ENCODE assay signal across 1 cellular context in the genomic region with DNA sequence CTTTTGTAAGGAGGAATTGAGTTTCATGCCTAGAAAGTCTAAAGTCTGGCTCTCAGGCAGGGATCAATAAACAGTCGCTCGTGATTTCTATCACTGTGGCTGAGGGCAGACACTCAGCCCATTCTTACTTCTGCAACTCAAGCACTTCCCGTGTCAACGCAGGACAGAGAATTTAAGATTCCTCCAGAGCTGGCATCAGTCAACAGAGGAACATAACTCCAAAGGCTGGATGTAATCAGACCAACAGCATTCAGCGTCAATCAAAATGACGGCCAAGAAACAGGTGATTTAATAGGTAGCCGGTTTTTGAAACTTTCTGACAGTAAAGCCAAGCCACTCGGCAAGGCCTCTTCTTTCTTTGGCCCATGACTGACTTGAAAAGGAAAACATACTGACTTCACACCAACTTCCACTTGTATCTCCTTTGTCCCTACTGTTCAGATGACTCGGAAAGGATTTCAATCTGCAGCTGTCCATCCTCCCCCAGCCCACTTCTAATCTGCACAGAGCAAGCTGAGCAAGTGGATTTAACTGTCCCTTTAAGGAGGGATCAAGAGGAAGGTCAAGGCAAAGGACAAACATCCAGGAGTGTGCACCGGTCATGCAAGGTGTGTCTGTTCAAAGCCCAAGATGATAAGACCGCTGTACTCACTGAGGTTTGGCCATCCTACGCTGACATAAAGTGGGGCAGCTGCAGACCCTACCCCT.
TF ChIP-seq lines count a peak whose summit lies in the region.

No MANE protein-coding gene starts in this region.

TF ChIP-seq in WTC11, 78 proteins besides CTCF, POLR2A, EP300 and RAD21:
- TF ChIP-seq, protein P1, sequence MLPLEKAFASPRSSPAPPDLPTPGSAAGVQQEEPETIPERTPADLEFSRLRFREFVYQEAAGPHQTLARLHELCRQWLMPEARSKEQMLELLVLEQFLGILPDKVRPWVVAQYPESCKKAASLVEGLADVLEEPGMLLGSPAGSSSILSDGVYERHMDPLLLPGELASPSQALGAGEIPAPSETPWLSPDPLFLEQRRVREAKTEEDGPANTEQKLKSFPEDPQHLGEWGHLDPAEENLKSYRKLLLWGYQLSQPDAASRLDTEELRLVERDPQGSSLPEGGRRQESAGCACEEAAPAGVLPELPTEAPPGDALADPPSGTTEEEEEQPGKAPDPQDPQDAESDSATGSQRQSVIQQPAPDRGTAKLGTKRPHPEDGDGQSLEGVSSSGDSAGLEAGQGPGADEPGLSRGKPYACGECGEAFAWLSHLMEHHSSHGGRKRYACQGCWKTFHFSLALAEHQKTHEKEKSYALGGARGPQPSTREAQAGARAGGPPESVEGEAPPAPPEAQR (CRISPR knock-in tag; IDR thresholded peaks at IDR 0.05), result no peak
- TF ChIP-seq ZNF317 (CRISPR knock-in tag; IDR thresholded peaks at IDR 0.05; ENCODE audit: borderline replicate concordance, low read depth), result no peak
- no peak for TF ChIP-seq CBFB (CRISPR knock-in tag; IDR thresholded peaks at IDR 0.05; ENCODE audit: low read depth)
- TF ChIP-seq NFYB (CRISPR knock-in tag; conservative IDR thresholded peaks at IDR 0.05; ENCODE audit: low read depth), result no peak
- no peak for TF ChIP-seq JAZF1 (CRISPR knock-in tag; IDR thresholded peaks at IDR 0.05)
- TF ChIP-seq, protein P2, sequence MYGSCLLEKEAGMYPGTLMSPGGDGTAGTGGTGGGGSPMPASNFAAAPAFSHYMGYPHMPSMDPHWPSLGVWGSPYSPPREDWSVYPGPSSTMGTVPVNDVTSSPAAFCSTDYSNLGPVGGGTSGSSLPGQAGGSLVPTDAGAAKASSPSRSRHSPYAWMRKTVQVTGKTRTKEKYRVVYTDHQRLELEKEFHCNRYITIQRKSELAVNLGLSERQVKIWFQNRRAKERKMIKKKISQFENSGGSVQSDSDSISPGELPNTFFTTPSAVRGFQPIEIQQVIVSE (CRISPR knock-in tag; IDR thresholded peaks at IDR 0.05; ENCODE audit: borderline replicate concordance), result no peak
- TF ChIP-seq, protein P3, sequence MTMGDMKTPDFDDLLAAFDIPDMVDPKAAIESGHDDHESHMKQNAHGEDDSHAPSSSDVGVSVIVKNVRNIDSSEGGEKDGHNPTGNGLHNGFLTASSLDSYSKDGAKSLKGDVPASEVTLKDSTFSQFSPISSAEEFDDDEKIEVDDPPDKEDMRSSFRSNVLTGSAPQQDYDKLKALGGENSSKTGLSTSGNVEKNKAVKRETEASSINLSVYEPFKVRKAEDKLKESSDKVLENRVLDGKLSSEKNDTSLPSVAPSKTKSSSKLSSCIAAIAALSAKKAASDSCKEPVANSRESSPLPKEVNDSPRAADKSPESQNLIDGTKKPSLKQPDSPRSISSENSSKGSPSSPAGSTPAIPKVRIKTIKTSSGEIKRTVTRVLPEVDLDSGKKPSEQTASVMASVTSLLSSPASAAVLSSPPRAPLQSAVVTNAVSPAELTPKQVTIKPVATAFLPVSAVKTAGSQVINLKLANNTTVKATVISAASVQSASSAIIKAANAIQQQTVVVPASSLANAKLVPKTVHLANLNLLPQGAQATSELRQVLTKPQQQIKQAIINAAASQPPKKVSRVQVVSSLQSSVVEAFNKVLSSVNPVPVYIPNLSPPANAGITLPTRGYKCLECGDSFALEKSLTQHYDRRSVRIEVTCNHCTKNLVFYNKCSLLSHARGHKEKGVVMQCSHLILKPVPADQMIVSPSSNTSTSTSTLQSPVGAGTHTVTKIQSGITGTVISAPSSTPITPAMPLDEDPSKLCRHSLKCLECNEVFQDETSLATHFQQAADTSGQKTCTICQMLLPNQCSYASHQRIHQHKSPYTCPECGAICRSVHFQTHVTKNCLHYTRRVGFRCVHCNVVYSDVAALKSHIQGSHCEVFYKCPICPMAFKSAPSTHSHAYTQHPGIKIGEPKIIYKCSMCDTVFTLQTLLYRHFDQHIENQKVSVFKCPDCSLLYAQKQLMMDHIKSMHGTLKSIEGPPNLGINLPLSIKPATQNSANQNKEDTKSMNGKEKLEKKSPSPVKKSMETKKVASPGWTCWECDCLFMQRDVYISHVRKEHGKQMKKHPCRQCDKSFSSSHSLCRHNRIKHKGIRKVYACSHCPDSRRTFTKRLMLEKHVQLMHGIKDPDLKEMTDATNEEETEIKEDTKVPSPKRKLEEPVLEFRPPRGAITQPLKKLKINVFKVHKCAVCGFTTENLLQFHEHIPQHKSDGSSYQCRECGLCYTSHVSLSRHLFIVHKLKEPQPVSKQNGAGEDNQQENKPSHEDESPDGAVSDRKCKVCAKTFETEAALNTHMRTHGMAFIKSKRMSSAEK (CRISPR knock-in tag; IDR thresholded peaks at IDR 0.05; ENCODE audit: borderline replicate concordance), result no peak
- TF ChIP-seq, protein P4, sequence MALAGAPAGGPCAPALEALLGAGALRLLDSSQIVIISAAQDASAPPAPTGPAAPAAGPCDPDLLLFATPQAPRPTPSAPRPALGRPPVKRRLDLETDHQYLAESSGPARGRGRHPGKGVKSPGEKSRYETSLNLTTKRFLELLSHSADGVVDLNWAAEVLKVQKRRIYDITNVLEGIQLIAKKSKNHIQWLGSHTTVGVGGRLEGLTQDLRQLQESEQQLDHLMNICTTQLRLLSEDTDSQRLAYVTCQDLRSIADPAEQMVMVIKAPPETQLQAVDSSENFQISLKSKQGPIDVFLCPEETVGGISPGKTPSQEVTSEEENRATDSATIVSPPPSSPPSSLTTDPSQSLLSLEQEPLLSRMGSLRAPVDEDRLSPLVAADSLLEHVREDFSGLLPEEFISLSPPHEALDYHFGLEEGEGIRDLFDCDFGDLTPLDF (CRISPR knock-in tag; IDR thresholded peaks at IDR 0.05), result no peak
- TF ChIP-seq, protein P5, sequence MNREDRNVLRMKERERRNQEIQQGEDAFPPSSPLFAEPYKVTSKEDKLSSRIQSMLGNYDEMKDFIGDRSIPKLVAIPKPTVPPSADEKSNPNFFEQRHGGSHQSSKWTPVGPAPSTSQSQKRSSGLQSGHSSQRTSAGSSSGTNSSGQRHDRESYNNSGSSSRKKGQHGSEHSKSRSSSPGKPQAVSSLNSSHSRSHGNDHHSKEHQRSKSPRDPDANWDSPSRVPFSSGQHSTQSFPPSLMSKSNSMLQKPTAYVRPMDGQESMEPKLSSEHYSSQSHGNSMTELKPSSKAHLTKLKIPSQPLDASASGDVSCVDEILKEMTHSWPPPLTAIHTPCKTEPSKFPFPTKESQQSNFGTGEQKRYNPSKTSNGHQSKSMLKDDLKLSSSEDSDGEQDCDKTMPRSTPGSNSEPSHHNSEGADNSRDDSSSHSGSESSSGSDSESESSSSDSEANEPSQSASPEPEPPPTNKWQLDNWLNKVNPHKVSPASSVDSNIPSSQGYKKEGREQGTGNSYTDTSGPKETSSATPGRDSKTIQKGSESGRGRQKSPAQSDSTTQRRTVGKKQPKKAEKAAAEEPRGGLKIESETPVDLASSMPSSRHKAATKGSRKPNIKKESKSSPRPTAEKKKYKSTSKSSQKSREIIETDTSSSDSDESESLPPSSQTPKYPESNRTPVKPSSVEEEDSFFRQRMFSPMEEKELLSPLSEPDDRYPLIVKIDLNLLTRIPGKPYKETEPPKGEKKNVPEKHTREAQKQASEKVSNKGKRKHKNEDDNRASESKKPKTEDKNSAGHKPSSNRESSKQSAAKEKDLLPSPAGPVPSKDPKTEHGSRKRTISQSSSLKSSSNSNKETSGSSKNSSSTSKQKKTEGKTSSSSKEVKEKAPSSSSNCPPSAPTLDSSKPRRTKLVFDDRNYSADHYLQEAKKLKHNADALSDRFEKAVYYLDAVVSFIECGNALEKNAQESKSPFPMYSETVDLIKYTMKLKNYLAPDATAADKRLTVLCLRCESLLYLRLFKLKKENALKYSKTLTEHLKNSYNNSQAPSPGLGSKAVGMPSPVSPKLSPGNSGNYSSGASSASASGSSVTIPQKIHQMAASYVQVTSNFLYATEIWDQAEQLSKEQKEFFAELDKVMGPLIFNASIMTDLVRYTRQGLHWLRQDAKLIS (CRISPR knock-in tag; IDR thresholded peaks at IDR 0.05; ENCODE audit: borderline replicate concordance), result no peak
- no peak for TF ChIP-seq FOXK1 (CRISPR knock-in tag; IDR thresholded peaks at IDR 0.05)
- TF ChIP-seq, protein P6, sequence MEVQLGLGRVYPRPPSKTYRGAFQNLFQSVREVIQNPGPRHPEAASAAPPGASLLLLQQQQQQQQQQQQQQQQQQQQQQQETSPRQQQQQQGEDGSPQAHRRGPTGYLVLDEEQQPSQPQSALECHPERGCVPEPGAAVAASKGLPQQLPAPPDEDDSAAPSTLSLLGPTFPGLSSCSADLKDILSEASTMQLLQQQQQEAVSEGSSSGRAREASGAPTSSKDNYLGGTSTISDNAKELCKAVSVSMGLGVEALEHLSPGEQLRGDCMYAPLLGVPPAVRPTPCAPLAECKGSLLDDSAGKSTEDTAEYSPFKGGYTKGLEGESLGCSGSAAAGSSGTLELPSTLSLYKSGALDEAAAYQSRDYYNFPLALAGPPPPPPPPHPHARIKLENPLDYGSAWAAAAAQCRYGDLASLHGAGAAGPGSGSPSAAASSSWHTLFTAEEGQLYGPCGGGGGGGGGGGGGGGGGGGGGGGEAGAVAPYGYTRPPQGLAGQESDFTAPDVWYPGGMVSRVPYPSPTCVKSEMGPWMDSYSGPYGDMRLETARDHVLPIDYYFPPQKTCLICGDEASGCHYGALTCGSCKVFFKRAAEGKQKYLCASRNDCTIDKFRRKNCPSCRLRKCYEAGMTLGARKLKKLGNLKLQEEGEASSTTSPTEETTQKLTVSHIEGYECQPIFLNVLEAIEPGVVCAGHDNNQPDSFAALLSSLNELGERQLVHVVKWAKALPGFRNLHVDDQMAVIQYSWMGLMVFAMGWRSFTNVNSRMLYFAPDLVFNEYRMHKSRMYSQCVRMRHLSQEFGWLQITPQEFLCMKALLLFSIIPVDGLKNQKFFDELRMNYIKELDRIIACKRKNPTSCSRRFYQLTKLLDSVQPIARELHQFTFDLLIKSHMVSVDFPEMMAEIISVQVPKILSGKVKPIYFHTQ (CRISPR knock-in tag; IDR thresholded peaks at IDR 0.05), result no peak
- no peak for TF ChIP-seq SOX15 (CRISPR knock-in tag; IDR thresholded peaks at IDR 0.05)
- TF ChIP-seq, protein P7, sequence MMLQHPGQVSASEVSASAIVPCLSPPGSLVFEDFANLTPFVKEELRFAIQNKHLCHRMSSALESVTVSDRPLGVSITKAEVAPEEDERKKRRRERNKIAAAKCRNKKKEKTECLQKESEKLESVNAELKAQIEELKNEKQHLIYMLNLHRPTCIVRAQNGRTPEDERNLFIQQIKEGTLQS (CRISPR knock-in tag; conservative IDR thresholded peaks at IDR 0.05), result no peak
